Comparison of ENCODE assay signal across 15 cellular contexts in genomic region chr19:10173527-10173926, GRCh38. TPM values are rescaled to one million over a fixed set of nuclear protein-coding genes. Genes with fewer than 3 reads are reported as not detected.
DNase-seq lines count a peak whose midpoint lies in the region; ATAC-seq, FAIRE-seq and TF ChIP-seq lines count a peak whose summit lies in the region.
"Had no signal": no experiment of that assay in that cellular context is flagged by ENCODE, and none has a peak within 500 bp of the region (broad histone marks: within the 10 kb centered on the region; RNA-seq: fewer than 3 reads in every experiment).

No MANE protein-coding gene starts in this region.

- no peak overlapping the region for H2BK15ac ChIP-seq in IMR-90 (ENCODE audit: low read depth, low read length)

- no peaks in the 10 kb centered on the region for H3K9me1 ChIP-seq in IMR-90 (ENCODE audit: insufficient read depth, low read length)

- no peak for FAIRE-seq in frontal cortex (lab: Jason Lieb, UNC)
- FAIRE-seq: G401.6 had no signal

- ATAC-seq in IMR-90 (ENCODE audit: low read depth) = peak; percentile 61
- ATAC-seq in HG02571 (IDR thresholded peaks at IDR 0.05; ENCODE audit: unreplicated experiment) = no peak
- ATAC-seq in HG03175 (IDR thresholded peaks at IDR 0.05; ENCODE audit: unreplicated experiment) = no peak
- ATAC-seq: gastroesophageal sphincter; sciatic nerve; stimulated activated memory B cell treated with anti-CD40 and anti-IgM and Interleukin-4, amounts not matched to agents 10 μg/mL and 1 μg/mL and 100 μg/mL, for 72 hours; upper lobe of right lung had no signal

- no peaks in the 10 kb centered on the region for H3K9me3 ChIP-seq in IMR-90 (ENCODE audit: control insufficient read depth, insufficient read depth, low read length)
- H3K9me3 ChIP-seq: gastroesophageal sphincter, upper lobe of right lung had no signal

- no peak overlapping the region for H3K56ac ChIP-seq in IMR-90 (ENCODE audit: extremely low read depth, insufficient read depth, low read length)

- dilution Hi-C loops in IMR-90 (cut with HindIII; ENCODE audit: low sequenced_read_pairs, unreplicated experiment) = no loop called here

- H3K18ac ChIP-seq in IMR-90 (ENCODE audit: low read depth, low read length) = no peak overlapping the region

- H2BK120ac ChIP-seq in IMR-90 (ENCODE audit: low read depth, low read length) = no peak overlapping the region

- H3K27me3 ChIP-seq in IMR-90 (ENCODE audit: control insufficient read depth, insufficient read depth, low read length) = no peaks in the 10 kb centered on the region
- H3K27me3 ChIP-seq: gastroesophageal sphincter, upper lobe of right lung had no signal

- H4K8ac ChIP-seq in IMR-90 (ENCODE audit: low read depth in 2 of 2, low read length in 2 of 2) = peak overlapping the region in 1 of 2 experiments; percentile 22; a peak in 1 of 4 replicates

- no peak overlapping the region for H3K9ac ChIP-seq in IMR-90 (ENCODE audit: low read depth, low read length)

- CTCF ChIA-PET in IMR-90 (lab: Yijun Ruan, JAX) = interaction anchor here (1.7 kb wide), 1 partner anchor 77 kb away, joined by 6 read pairs; no protein-coding TSS in a partner anchor

- H3K14ac ChIP-seq in IMR-90 (replicated peaks; ENCODE audit: low read depth, low read length) = no peak overlapping the region

- H3K4me1 ChIP-seq in IMR-90 (ENCODE audit: control insufficient read depth, insufficient read depth, low read length) = no peaks in the 10 kb centered on the region
- H3K4me1 ChIP-seq: gastroesophageal sphincter, upper lobe of right lung had no signal

- peaks cover 34% of the 10 kb centered on the region for H3K36me3 ChIP-seq in IMR-90 (ENCODE audit: control insufficient read depth, insufficient read depth, low read length)

- no peak overlapping the region for H3K23ac ChIP-seq in IMR-90 (ENCODE audit: low read depth, low read length)

- TF ChIP-seq RAD21 in IMR-90 (IDR thresholded peaks at IDR 0.05; ENCODE audit: low read length) = no peak

- no peak overlapping the region for H2AK5ac ChIP-seq in IMR-90 (ENCODE audit: low read depth, low read length)

- H2BK5ac ChIP-seq in IMR-90 (ENCODE audit: low read depth, low read length, poor library complexity, severe bottlenecking) = peak overlapping the region; percentile 13

- TF ChIP-seq CTCF in IMR-90 (conservative IDR thresholded peaks at IDR 0.05; ENCODE audit: low read depth, low read length) (no peak), fibroblast of villous mesenchyme (IDR thresholded peaks at IDR 0.05; ENCODE audit: insufficient read depth, low read depth, low read length) (no peak)

- H3K4me2 ChIP-seq in IMR-90 (ENCODE audit: low read depth, low read length) = no peak overlapping the region

- no TSS peak for BruUV-seq in IMR-90 (replicated peaks; lab: Mats Ljungman, UMichigan)

- H3K4me3 ChIP-seq in IMR-90 (ENCODE audit: insufficient read depth, low read depth, low read length) (no peak overlapping the region), fibroblast of villous mesenchyme (ENCODE audit: low read depth, low read length) (no peak overlapping the region)
- H3K4me3 ChIP-seq: gastroesophageal sphincter, SK-N-MC, upper lobe of right lung had no signal

- no peak for TF ChIP-seq POLR2A in IMR-90 (IDR thresholded peaks at IDR 0.05; ENCODE audit: low read depth, low read length)

- H4K91ac ChIP-seq in IMR-90 (ENCODE audit: insufficient read depth, low read depth, low read length) = no peak overlapping the region

- H3K79me1 ChIP-seq in IMR-90 (ENCODE audit: low read depth in 1 of 2, low read length in 2 of 2) = peaks cover 22 to 44% of the 10 kb centered on the region in 2 experiments

- intact Hi-C loops in IMR-90 (cut with micrococcal nuclease) = loop anchor here (5.0 kb wide), 1 partner anchor 79 kb away; the partner anchor contains the start of gene MRPL4

- whole genome bisulfite sequencing in IMR-90 (ENCODE audit: extremely low coverage in 2 of 2, insufficient read length in 1 of 2), 2 experiments = 20% methylated on average over 5 of the region's 9 CpGs; no CpG with 5 or more reads in 1 of the 2 experiments

- no peak overlapping the region for H2BK20ac ChIP-seq in IMR-90 (ENCODE audit: low read depth, low read length)

- peaks cover 9% of the 10 kb centered on the region; the same call in 1 of the 2 replicates for H4K20me1 ChIP-seq in IMR-90 (ENCODE audit: insufficient read depth, low read length)

- no peak overlapping the region for H4K5ac ChIP-seq in IMR-90 (ENCODE audit: low read depth, low read length)

- DNase-seq in EL (peak; percentile 68), IMR-90 (peak; percentile 50), astrocyte of the hippocampus (ENCODE audit: low read depth, low spot score) (peak; percentile 28), fibroblast of villous mesenchyme (ENCODE audit: low read depth) (peak; percentile 37), frontal cortex (ENCODE audit: low spot score in 2 of 2) (no peak)
- DNase-seq: amygdala, NCI-H1105 treated with DMSO at 0.1 percent for 48 hours, upper lobe of right lung had no signal

- in situ Hi-C loops in IMR-90 (cut with MboI; ENCODE audit: low sequenced_read_pairs) = no loop called here

- no peak overlapping the region for H2AFZ ChIP-seq in IMR-90 (replicated peaks; ENCODE audit: low read length, poor library complexity)

- H2AK9ac ChIP-seq in IMR-90 (replicated peaks; ENCODE audit: low read depth, low read length, poor library complexity) = no peak overlapping the region

- H3K27ac ChIP-seq in IMR-90 (ENCODE audit: insufficient read depth, low read length) = 0 out of 2 replicates have a peak overlapping the region, but pooled peaks have one; percentile 37
- H3K27ac ChIP-seq: gastroesophageal sphincter, SK-N-MC, upper lobe of right lung had no signal

- H3K4ac ChIP-seq in IMR-90 (ENCODE audit: low read depth, low read length) = peak overlapping the region; percentile 60; the same call in 1 of the 2 replicates

- POLR2A ChIA-PET in IMR-90 (lab: Charles Lee; ENCODE audit: unreplicated experiment) = no interaction called here

TF ChIP-seq in IMR-90, 13 proteins besides CTCF, POLR2A, EP300 and RAD21:
- TF ChIP-seq ELK1 (IDR thresholded peaks at IDR 0.05; ENCODE audit: borderline replicate concordance, low read depth, low read length) (no peak), MAZ (IDR thresholded peaks at IDR 0.05; ENCODE audit: borderline replicate concordance, low read depth, low read length) (no peak), USF2 (IDR thresholded peaks at IDR 0.05; ENCODE audit: low read depth, low read length) (no peak), FOS (IDR thresholded peaks at IDR 0.05; ENCODE audit: low read depth, low read length) (peak; percentile 48; the same call in 1 of the 2 replicates), RCOR1 (IDR thresholded peaks at IDR 0.05; ENCODE audit: insufficient replicate concordance, low read length) (peak; percentile 27), SMC3 (IDR thresholded peaks at IDR 0.05; ENCODE audit: low read depth, low read length) (no peak), RFX5 (IDR thresholded peaks at IDR 0.05; ENCODE audit: low read depth, low read length) (no peak), CHD1 (IDR thresholded peaks at IDR 0.05; ENCODE audit: low read depth, low read length) (no peak), MAFK (IDR thresholded peaks at IDR 0.05; ENCODE audit: low read depth, low read length) (no peak), MXI1 (IDR thresholded peaks at IDR 0.05; ENCODE audit: borderline replicate concordance, low read depth, low read length) (no peak), CEBPB (IDR thresholded peaks at IDR 0.05; ENCODE audit: low read depth, low read length) (peak; percentile 73), NFE2L2 (IDR thresholded peaks at IDR 0.05; ENCODE audit: low read depth, low read length) (no peak), BHLHE40 (IDR thresholded peaks at IDR 0.05; ENCODE audit: low read depth, low read length) (no peak)

RNA-seq across cellular contexts. Expression of gene DNMT1, which starts 21.2 kb away (rescaled TPM):
- total RNA-seq in IMR-90 (2012; rRNA removed) = 26.2 and 40.3 TPM in 2 replicates
- polyA plus RNA-seq in IMR-90 (2012; rRNA removed) = 83.6 and 88.1 TPM in 2 replicates
- 36.6 and 47.1 TPM in 2 replicates for polyA plus RNA-seq in IMR-90 (2012; cell fraction: cytosol; rRNA removed)
- 214 and 325 TPM in 2 replicates for polyA plus RNA-seq in IMR-90 (2012; cell fraction: nucleus; rRNA removed; ENCODE audit: low replicate concordance)
- 56.1 and 60.2 TPM in 2 replicates for total RNA-seq in fibroblast of villous mesenchyme
- 28.9 TPM for total RNA-seq in frontal cortex

RNA-seq across cellular contexts. Expression of gene EIF3G, which starts 53.8 kb away (rescaled TPM):
- total RNA-seq in IMR-90 (2012; rRNA removed) = 209 and 278 TPM in 2 replicates
- 235 and 243 TPM in 2 replicates for polyA plus RNA-seq in IMR-90 (2012; rRNA removed)
- polyA plus RNA-seq in IMR-90 (2012; cell fraction: cytosol; rRNA removed) = 193 and 253 TPM in 2 replicates
- polyA plus RNA-seq in IMR-90 (2012; cell fraction: nucleus; rRNA removed; ENCODE audit: low replicate concordance) = 464 and 890 TPM in 2 replicates
- 244 and 264 TPM in 2 replicates for total RNA-seq in fibroblast of villous mesenchyme
- 108 TPM for total RNA-seq in frontal cortex

RNA-seq across cellular contexts. Expression of gene S1PR2, which starts 57.6 kb away (rescaled TPM):
- 14.0 and 16.7 TPM in 2 replicates for total RNA-seq in IMR-90 (2012; rRNA removed)
- 15.0 and 16.1 TPM in 2 replicates for polyA plus RNA-seq in IMR-90 (2012; rRNA removed)
- polyA plus RNA-seq in IMR-90 (2012; cell fraction: cytosol; rRNA removed) = 9.2 and 22.6 TPM in 2 replicates
- polyA plus RNA-seq in IMR-90 (2012; cell fraction: nucleus; rRNA removed; ENCODE audit: low replicate concordance) = 14.1 and 14.9 TPM in 2 replicates
- 33.2 and 35.4 TPM in 2 replicates for total RNA-seq in fibroblast of villous mesenchyme
- total RNA-seq in frontal cortex = 2.4 TPM

Comparison
In these comparisons a context has a peak if more than half of its experiments do, and no peak if none do; other contexts are left out.
1. DNase-seq: peak in EL (single experiment), IMR-90 (single experiment), astrocyte of the hippocampus (single experiment) and fibroblast of villous mesenchyme (single experiment); none in frontal cortex (0 of 2).